26 cellular contexts compared by ENCODE assay signal in genomic region chr9:20001058-20001457, GRCh38.
"Had no signal": no experiment of that assay in that cellular context is flagged by ENCODE, and none has a peak within 500 bp of the region (broad histone marks: within the 10 kb centered on the region; RNA-seq: fewer than 3 reads in every experiment).

No MANE protein-coding gene starts in this region.

- DNase-seq: activated CD4-positive, alpha-beta memory T cell treated with anti-CD3 and anti-CD28 coated beads, Interleukin-2, amount 10 ng/mL, durations not matched to agents 7 days and 5 days; activated CD4-positive, alpha-beta T cell treated with anti-CD3 and anti-CD28 coated beads for 36 hours; activated CD4-positive, alpha-beta T cell treated with anti-CD3 and anti-CD28 coated beads, Interleukin-2, amount 50 U/mL, for 1 hour; activated CD8-positive, alpha-beta memory T cell treated with anti-CD3 and anti-CD28 coated beads, Interleukin-2, amount 50 U/mL, for 4 hours; activated naive CD4-positive, alpha-beta T cell treated with anti-CD3 and anti-CD28 coated beads, Interleukin-2, amount 50 U/mL, for 16 hours; activated naive CD8-positive, alpha-beta T cell treated with anti-CD3 and anti-CD28 coated beads, Interleukin-2, amount 10 ng/mL, durations not matched to agents 7 days and 5 days; activated T-cell treated with anti-CD3 and anti-CD28 coated beads, Interleukin-2, amount 50 U/mL, for 1 hour; adrenal gland; aorta; caudate nucleus; Kasumi-1; KBM-7; NCI-H1105 treated with DMSO at 0.1 percent for 48 hours; NCI-H1436 treated with DMSO at 0.1 percent for 48 hours; NCI-H187; NCI-H2081 treated with DMSO at 0.1 percent for 48 hours; NCI-H2171 treated with DMSO at 0.1 percent for 48 hours; NCI-H226; NCI-H526; NCI-H82; OCI-M1; RPMI8226; T-cell had no signal

- H3K4me3 Mint-ChIP-seq: activated CD4-positive, alpha-beta memory T cell treated with anti-CD3 and anti-CD28 coated beads, Interleukin-2, amount 10 ng/mL, durations not matched to agents 7 days and 5 days; activated CD4-positive, alpha-beta T cell treated with anti-CD3 and anti-CD28 coated beads for 36 hours; activated naive CD8-positive, alpha-beta T cell treated with anti-CD3 and anti-CD28 coated beads, Interleukin-2, amount 10 ng/mL, durations not matched to agents 7 days and 5 days; T-cell had no signal

- H3K36me3 ChIP-seq: adrenal gland, breast epithelium had no signal

- H3K27ac Mint-ChIP-seq: T-cell had no signal

- H3K4me1 ChIP-seq: adrenal gland, breast epithelium had no signal

- H3K27me3 ChIP-seq: adrenal gland, breast epithelium had no signal

- H3K4me3 ChIP-seq: adrenal gland, breast epithelium, SK-N-MC had no signal

- H3K27me3 Mint-ChIP-seq: activated CD4-positive, alpha-beta memory T cell treated with anti-CD3 and anti-CD28 coated beads, Interleukin-2, amount 10 ng/mL, durations not matched to agents 7 days and 5 days; activated CD4-positive, alpha-beta T cell treated with anti-CD3 and anti-CD28 coated beads for 36 hours; activated naive CD8-positive, alpha-beta T cell treated with anti-CD3 and anti-CD28 coated beads, Interleukin-2, amount 10 ng/mL, durations not matched to agents 7 days and 5 days; T-cell had no signal

- H3K27ac ChIP-seq: adrenal gland, breast epithelium, SK-N-MC, VCaP had no signal

- H3K9me3 ChIP-seq: adrenal gland, breast epithelium had no signal
